21 cellular contexts compared by ENCODE assay signal in genomic region chr7:2028733-2029132, GRCh38.
DNase-seq lines count a peak whose midpoint lies in the region; ATAC-seq and TF ChIP-seq lines count a peak whose summit lies in the region.
"Had no signal": no experiment of that assay in that cellular context is flagged by ENCODE, and none has a peak within 500 bp of the region (broad histone marks: within the 10 kb centered on the region; RNA-seq: fewer than 3 reads in every experiment).

No MANE protein-coding gene starts in this region.

- no peak overlapping the region for H3K27ac ChIP-seq in HEK293 (ENCODE audit: extremely low read depth, low read depth, low read length)
- H3K27ac ChIP-seq in left lung: no peak overlapping the region
- H3K27ac ChIP-seq in upper lobe of right lung: no peak overlapping the region
- no peak overlapping the region for H3K27ac ChIP-seq in neuronal stem cell (replicated peaks; ENCODE audit: low read length)
- H3K27ac ChIP-seq: KMS-11, SJCRH30 had no signal

- no peak overlapping the region for H2BK5ac ChIP-seq in neuronal stem cell (ENCODE audit: low read length)

- CTCF ChIA-PET in HEK293 (lab: Yijun Ruan, JAX): no interaction called here

- intact Hi-C loops in left lung (cut with DNase I): no loop called here
- intact Hi-C loops in upper lobe of right lung (cut with DNase I): no loop called here

- H3K36me3 ChIP-seq in HEK293 (ENCODE audit: control insufficient read depth in 2 of 2, insufficient read depth in 1 of 2, low read length in 2 of 2) (no peaks in the 10 kb centered on the region), left lung (no peaks in the 10 kb centered on the region), upper lobe of right lung (no peaks in the 10 kb centered on the region), neuronal stem cell (replicated peaks in 1 of 2; ENCODE audit: control insufficient read depth in 2 of 2, insufficient read depth in 2 of 2, low read length in 2 of 2) (no peaks in the 10 kb centered on the region)
- H3K36me3 ChIP-seq: SJCRH30 had no signal

- ATAC-seq in left lung: no peak
- ATAC-seq in upper lobe of right lung: no peak
- ATAC-seq in HG02798 (IDR thresholded peaks at IDR 0.05; ENCODE audit: poor library complexity, unreplicated experiment): no peak

- no peak overlapping the region for H4K8ac ChIP-seq in neuronal stem cell (ENCODE audit: low read depth, low read length)

- no peak overlapping the region for H2AK5ac ChIP-seq in neuronal stem cell (ENCODE audit: low read depth, low read length)

- no peaks in the 10 kb centered on the region for H3K27me3 ChIP-seq in left lung
- no peaks in the 10 kb centered on the region for H3K27me3 ChIP-seq in upper lobe of right lung
- H3K27me3 ChIP-seq in neuronal stem cell (ENCODE audit: control insufficient read depth in 3 of 3, insufficient read depth in 3 of 3, low read depth in 1 of 3, low read length in 3 of 3): no peaks in the 10 kb centered on the region
- H3K27me3 ChIP-seq: SJCRH30 had no signal

- no peak for TF ChIP-seq CTCF in HEK293 (tag by site-specific recombination; IDR thresholded peaks at IDR 0.05)
- no peak for TF ChIP-seq CTCF in left lung (IDR thresholded peaks at IDR 0.05)
- no peak for TF ChIP-seq CTCF in upper lobe of right lung (IDR thresholded peaks at IDR 0.05)

- no peak overlapping the region for H3K18ac ChIP-seq in neuronal stem cell (ENCODE audit: low read length)

- no peak overlapping the region for H3K4me3 ChIP-seq in HEK293 (ENCODE audit: low read depth, low read length)
- H3K4me3 ChIP-seq in left lung: no peak overlapping the region
- no peak overlapping the region for H3K4me3 ChIP-seq in upper lobe of right lung
- peak overlapping the region in 1 of 2 donors; percentile 64 for H3K4me3 ChIP-seq in neuronal stem cell (ENCODE audit: low read length in 2 of 2)
- H3K4me3 ChIP-seq: SJCRH30 had no signal

- H2BK120ac ChIP-seq in neuronal stem cell (ENCODE audit: low read depth, low read length): no peak overlapping the region

- POLR2A ChIA-PET in HEK293 (lab: Yijun Ruan, JAX): no interaction called here

- no peaks in the 10 kb centered on the region for H3K9me3 ChIP-seq in HEK293 (ENCODE audit: control insufficient read depth, insufficient read depth, low read depth, low read length)
- H3K9me3 ChIP-seq in left lung: peaks cover 0 to 46% of the 10 kb centered on the region in 2 donors
- peaks cover 20% of the 10 kb centered on the region for H3K9me3 ChIP-seq in upper lobe of right lung
- peaks cover 7 to 31% of the 10 kb centered on the region in 2 donors for H3K9me3 ChIP-seq in neuronal stem cell (replicated peaks in 1 of 2; ENCODE audit: control insufficient read depth in 2 of 2, insufficient read depth in 1 of 2, low read depth in 1 of 2, low read length in 2 of 2)

- DNase-seq in activated effector memory CD4-positive, alpha-beta T cell treated with anti-CD3 and anti-CD28 coated beads, Interleukin-2, amount 50 U/mL, for 16 hours: peak; percentile 17
- DNase-seq in activated effector memory CD4-positive, alpha-beta T cell treated with Interleukin-2 at 50 U/mL for 16 hours: no peak
- peak; percentile 19 to 22 for DNase-seq in left lung
- peak; percentile 16 for DNase-seq in upper lobe of right lung
- DNase-seq in neuronal stem cell (ENCODE audit: low spot score): no peak
- DNase-seq in Ammon's horn (ENCODE audit: low spot score): no peak
- DNase-seq: 8988T; CD4-positive, alpha-beta T cell; DMS153; GDM1; H9; MV-4-11; NCI-H1694 treated with DMSO at 0.1 percent for 48 hours; NCI-H2107; NCI-H2227 treated with DMSO at 0.1 percent for 48 hours; NCI-H524; RPMI8226; SJCRH30 had no signal

- no peak overlapping the region for H4K91ac ChIP-seq in neuronal stem cell (ENCODE audit: low read depth, low read length, poor library complexity)

- peaks cover 11% of the 10 kb centered on the region for H3K79me1 ChIP-seq in neuronal stem cell (ENCODE audit: low read depth, low read length)

- H3K4ac ChIP-seq in neuronal stem cell (ENCODE audit: low read length): no peak overlapping the region

- no peak overlapping the region for H3K14ac ChIP-seq in neuronal stem cell (ENCODE audit: low read length)

- no peak overlapping the region for H3K23ac ChIP-seq in neuronal stem cell (ENCODE audit: low read depth, low read length, poor library complexity)

- no peak overlapping the region for H2AFZ ChIP-seq in neuronal stem cell (ENCODE audit: low read length)

- no peak overlapping the region for H2BK12ac ChIP-seq in neuronal stem cell (ENCODE audit: low read length)

- H2BK15ac ChIP-seq in neuronal stem cell (ENCODE audit: low read length): no peak overlapping the region

- H3K4me1 ChIP-seq in HEK293 (ENCODE audit: control insufficient read depth, insufficient read depth, low read length) (no peaks in the 10 kb centered on the region), left lung (no peaks in the 10 kb centered on the region), upper lobe of right lung (no peaks in the 10 kb centered on the region), neuronal stem cell (ENCODE audit: control insufficient read depth in 2 of 2, insufficient read depth in 1 of 2, low read depth in 1 of 2, low read length in 2 of 2) (peaks cover 6 to 7% of the 10 kb centered on the region in 2 donors)

- no peak overlapping the region for H3K4me2 ChIP-seq in neuronal stem cell (ENCODE audit: insufficient read depth, low read length, poor library complexity, severe bottlenecking)
- H3K4me2 ChIP-seq: KMS-11 had no signal

- WGBS in neuronal stem cell (ENCODE audit: extremely low coverage in 2 of 2, insufficient read length in 2 of 2, insufficient replicate concordance in 1 of 2), 2 donors: no CpG with 5 or more reads among the region's 7 CpGs

- H3K9ac ChIP-seq in neuronal stem cell (ENCODE audit: low read depth, low read length, poor library complexity): no peak overlapping the region
- H3K9ac ChIP-seq: KMS-11 had no signal

TF ChIP-seq in HEK293, 187 proteins besides CTCF, POLR2A, EP300 and RAD21:
- TF ChIP-seq ZNF311 (tag by site-specific recombination; IDR thresholded peaks at IDR 0.05; ENCODE audit: borderline replicate concordance): no peak
- TF ChIP-seq ZNF2 (tag by site-specific recombination; IDR thresholded peaks at IDR 0.05): peak; percentile 99
- peak; percentile 55 for TF ChIP-seq SETDB1 (IDR thresholded peaks at IDR 0.05; ENCODE audit: insufficient read length, low read length)

Comparison
In these comparisons a context has a peak if more than half of its experiments do, and no peak if none do; other contexts are left out.
1. DNase-seq: peak in activated effector memory CD4-positive, alpha-beta T cell treated with anti-CD3 and anti-CD28 coated beads, Interleukin-2, amount 50 U/mL, for 16 hours (single experiment), left lung (2 of 2) and upper lobe of right lung (single experiment); none in activated effector memory CD4-positive, alpha-beta T cell treated with Interleukin-2 at 50 U/mL for 16 hours (single experiment), neuronal stem cell (single experiment) and Ammon's horn (single experiment).